1 cellular context compared by ENCODE assay signal in genomic region chr17:28405632-28406477, GRCh38.
TF ChIP-seq lines count a peak whose summit lies in the region.

SLC46A1 (minus strand) TSS chr17:28406212; CDS start chr17:28406114, 98 bp downstream.

TF ChIP-seq in H1, 55 proteins besides CTCF, POLR2A, EP300 and RAD21 (continued from another document):
- peak; percentile 4; the same call in 1 of the 2 replicates for TF ChIP-seq JUND (IDR thresholded peaks at IDR 0.05; ENCODE audit: low read length)
- TF ChIP-seq RFX5 (IDR thresholded peaks at IDR 0.05; ENCODE audit: borderline replicate concordance, low read depth, low read length) = no peak
- no peak for TF ChIP-seq TBP (IDR thresholded peaks at IDR 0.05; ENCODE audit: low read depth, low read length)
- peak; percentile 12; the same call in 1 of the 2 replicates for TF ChIP-seq NRF1 (IDR thresholded peaks at IDR 0.05; ENCODE audit: low read depth, low read length)
- no peak for TF ChIP-seq CHD2 (IDR thresholded peaks at IDR 0.05; ENCODE audit: low read length)
- TF ChIP-seq TAF1 (IDR thresholded peaks at IDR 0.05; ENCODE audit: low read depth, low read length) = 0 out of 2 replicates have a peak, but pooled peaks have one; percentile 25
- TF ChIP-seq HDAC2 (IDR thresholded peaks at IDR 0.05; ENCODE audit: borderline replicate concordance in 1 of 2, low read depth in 2 of 2, low read length in 2 of 2) = 0 out of 4 replicates have a peak, but pooled peaks of 1 of the 2 experiments have one; percentile 39
- no peak for TF ChIP-seq TAF7 (optimal IDR thresholded peaks at IDR 0.05; ENCODE audit: borderline replicate concordance, low read depth, low read length)
- TF ChIP-seq CHD1 (IDR thresholded peaks at IDR 0.05; ENCODE audit: low read depth, low read length) = no peak
- TF ChIP-seq CHD7 (IDR thresholded peaks at IDR 0.05; ENCODE audit: insufficient replicate concordance, low read length) = no peak
- TF ChIP-seq ATF3 (IDR thresholded peaks at IDR 0.05; ENCODE audit: insufficient read depth, low read depth, low read length) = no peak
- no peak for TF ChIP-seq SAP30 (IDR thresholded peaks at IDR 0.05; ENCODE audit: insufficient read depth, insufficient replicate concordance, low read length)
- TF ChIP-seq FOSL1 (IDR thresholded peaks at IDR 0.05; ENCODE audit: insufficient read depth, low read depth, low read length) = no peak
